ENCODE assay signal across 1 cellular context in genomic region chr13:98443329-98443728, GRCh38.
A peak's percentile ranks its signal among the peaks of the same experiment; 100 is the strongest.
TF ChIP-seq lines count a peak whose summit lies in the region.

No MANE protein-coding gene starts in this region.

TF ChIP-seq in IMR-90, 13 proteins besides CTCF, POLR2A, EP300 and RAD21 (continued from another document):
- TF ChIP-seq RCOR1 (IDR thresholded peaks at IDR 0.05; ENCODE audit: insufficient replicate concordance, low read length), result no peak
- 0 out of 2 replicates have a peak, but pooled peaks have one; percentile 49 for TF ChIP-seq NFE2L2 (IDR thresholded peaks at IDR 0.05; ENCODE audit: low read depth, low read length)
- TF ChIP-seq SMC3 (IDR thresholded peaks at IDR 0.05; ENCODE audit: low read depth, low read length), result no peak
- peak; percentile 66; the same call in 1 of the 2 replicates for TF ChIP-seq MXI1 (IDR thresholded peaks at IDR 0.05; ENCODE audit: borderline replicate concordance, low read depth, low read length)
- peak; percentile 75 for TF ChIP-seq FOS (IDR thresholded peaks at IDR 0.05; ENCODE audit: low read depth, low read length)
- TF ChIP-seq RFX5 (IDR thresholded peaks at IDR 0.05; ENCODE audit: low read depth, low read length), result no peak
- peak; percentile 99 for TF ChIP-seq BHLHE40 (IDR thresholded peaks at IDR 0.05; ENCODE audit: low read depth, low read length)
- peak; percentile 54; the same call in 1 of the 2 replicates for TF ChIP-seq CHD1 (IDR thresholded peaks at IDR 0.05; ENCODE audit: low read depth, low read length)
